In the genomic region with DNA sequence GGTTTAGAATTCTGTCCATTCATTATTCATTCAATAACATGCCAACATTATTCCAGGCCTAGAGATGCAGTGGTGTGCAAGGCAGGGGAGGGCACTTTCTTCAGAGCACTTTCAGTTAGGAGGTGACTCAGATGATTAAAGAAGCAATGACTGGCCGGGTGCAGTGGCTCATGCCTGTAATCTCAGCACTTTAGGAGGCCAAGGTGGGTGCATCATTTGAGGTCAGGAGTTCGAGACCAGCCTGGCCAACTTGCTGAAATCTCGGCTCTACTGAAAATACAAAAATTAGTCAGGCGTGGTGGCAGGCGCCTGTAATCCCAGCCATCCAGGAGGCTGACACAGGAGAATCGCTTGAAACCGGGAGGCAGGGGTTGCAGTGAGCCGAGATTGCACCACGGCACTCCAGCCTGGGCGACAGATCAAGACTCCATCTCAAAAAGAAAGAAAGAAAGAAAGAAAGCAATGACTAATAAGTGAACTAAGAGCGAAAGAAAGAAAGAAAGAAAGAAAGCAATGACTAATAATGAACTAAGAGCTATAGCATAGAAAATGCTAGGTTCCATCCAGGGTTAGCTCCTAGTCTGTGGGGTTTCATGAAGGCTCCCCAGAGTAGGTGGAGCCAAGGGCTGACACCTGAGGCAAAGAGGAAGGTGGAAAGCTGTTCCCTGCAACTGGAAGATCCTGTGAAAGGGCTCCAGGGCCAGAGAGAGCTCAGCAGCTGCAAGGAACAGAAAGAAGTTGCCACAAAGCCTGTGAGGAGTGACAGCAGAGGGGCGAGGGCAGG, we compare ENCODE assay signal across 12 cellular contexts.
DNase-seq lines count a peak whose midpoint lies in the region; ATAC-seq and TF ChIP-seq lines count a peak whose summit lies in the region.
"Had no signal": no experiment of that assay in that cellular context is flagged by ENCODE, and none has a peak within 500 bp of the region (broad histone marks: within the 10 kb centered on the region; RNA-seq: fewer than 3 reads in every experiment).

No MANE protein-coding gene starts in this region.

- H3K27me3 Mint-ChIP-seq in osteocyte (ENCODE audit: unreplicated experiment), result no peaks in the 10 kb centered on the region

- intact Hi-C loops in Right ventricle myocardium inferior (cut with DNase I), result loop anchor here (10.0 kb wide), 1 partner anchor 592 kb away; no protein-coding TSS in a partner anchor

- TF ChIP-seq CTCF in osteocyte (IDR thresholded peaks at IDR 0.05), result no peak

- H3K4me3 Mint-ChIP-seq in osteocyte (ENCODE audit: unreplicated experiment), result no peak overlapping the region

- peak; percentile 73 for DNase-seq in activated CD8-positive, alpha-beta memory T cell treated with anti-CD3 and anti-CD28 coated beads, Interleukin-2, amount 50 U/mL, for 48 hours
- DNase-seq in activated CD8-positive, alpha-beta memory T cell treated with anti-CD3 and anti-CD28 coated beads for 24 hours, result no peak
- DNase-seq in M059J (ENCODE audit: low read depth) (peak; percentile 46), osteocyte (ENCODE audit: extremely low spot score, unreplicated experiment) (no peak), HuH-7 (ENCODE audit: low spot score) (no peak), Right ventricle myocardium inferior (ENCODE audit: missing footprints) (no peak)
- peak; percentile 70 for DNase-seq in stimulated activated CD8-positive, alpha-beta memory T cell treated with anti-CD3 and anti-CD28 coated beads, Interleukin-4, amount 100 ng/mL, for 48 hours
- DNase-seq: amygdala, left lung, right lobe of liver, transverse colon had no signal

- ATAC-seq in GM21576 (IDR thresholded peaks at IDR 0.05; ENCODE audit: unreplicated experiment) (peak; percentile 81), Right ventricle myocardium inferior (no peak)
- ATAC-seq: left lung, right lobe of liver had no signal

- H3K36me3 Mint-ChIP-seq in osteocyte (ENCODE audit: unreplicated experiment), result peaks cover 2% of the 10 kb centered on the region

- peaks cover 27% of the 10 kb centered on the region for H3K4me1 Mint-ChIP-seq in osteocyte (ENCODE audit: unreplicated experiment)

- no peak overlapping the region for H3K27ac Mint-ChIP-seq in osteocyte (ENCODE audit: unreplicated experiment)

- H3K9me3 Mint-ChIP-seq in osteocyte (ENCODE audit: unreplicated experiment), result no peaks in the 10 kb centered on the region

Comparison
In these comparisons a context has a peak if more than half of its experiments do, and no peak if none do; other contexts are left out.
1. DNase-seq: peak in activated CD8-positive, alpha-beta memory T cell treated with anti-CD3 and anti-CD28 coated beads, Interleukin-2, amount 50 U/mL, for 48 hours (single experiment), M059J (single experiment) and stimulated activated CD8-positive, alpha-beta memory T cell treated with anti-CD3 and anti-CD28 coated beads, Interleukin-4, amount 100 ng/mL, for 48 hours (single experiment); none in activated CD8-positive, alpha-beta memory T cell treated with anti-CD3 and anti-CD28 coated beads for 24 hours (single experiment), osteocyte (single experiment), HuH-7 (single experiment) and Right ventricle myocardium inferior (single experiment).